ENCODE assay signal across 11 cellular contexts in the genomic region with DNA sequence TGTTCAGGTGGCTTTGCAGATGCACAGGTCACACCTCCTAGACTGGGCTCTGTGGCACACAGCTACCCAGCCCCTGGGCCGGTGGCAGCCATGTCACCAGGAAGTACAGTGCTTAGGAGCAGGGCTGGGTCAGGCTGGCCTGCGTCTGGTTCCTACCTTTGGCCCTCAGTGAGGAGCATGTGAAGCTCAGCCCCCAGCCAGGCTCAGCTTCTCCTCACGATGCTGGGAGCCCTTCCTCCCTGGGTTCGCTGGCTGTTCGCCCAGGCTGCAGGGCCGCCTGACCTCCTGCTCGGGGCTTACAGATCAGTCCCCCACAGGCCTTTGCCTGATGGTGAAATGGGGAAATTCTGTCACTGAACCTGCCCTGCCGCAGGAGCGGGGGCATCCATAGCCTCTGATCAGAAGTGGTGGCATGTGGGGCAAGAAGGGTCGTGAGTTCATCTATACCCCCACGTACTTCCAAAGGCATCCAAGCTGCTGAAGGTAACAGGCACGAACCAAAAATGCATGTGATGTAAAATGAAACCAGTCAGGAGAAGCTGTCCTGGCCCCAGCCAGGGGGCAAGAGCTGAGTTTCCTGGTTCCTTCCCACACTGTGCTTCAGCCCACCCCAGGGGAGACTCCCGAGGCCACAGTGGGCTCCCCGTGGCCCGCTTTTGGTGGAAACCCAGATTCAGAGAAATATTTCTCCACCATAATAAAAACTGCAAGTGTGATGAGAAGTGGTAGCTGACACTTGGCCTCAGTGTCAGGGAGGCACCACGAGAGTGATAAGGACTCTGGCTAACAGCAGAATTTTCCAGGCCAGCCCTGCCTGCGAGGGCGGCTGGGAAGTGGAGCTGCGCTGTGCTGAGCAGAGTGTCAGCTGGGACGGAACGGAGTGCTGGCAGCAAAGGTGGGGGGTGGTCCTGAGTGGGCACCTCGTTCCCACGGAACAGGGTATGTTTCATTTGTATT. TPM values are rescaled to one million over a fixed set of nuclear protein-coding genes. Genes with fewer than 3 reads are reported as not detected.
A peak's percentile ranks its signal among the peaks of the same experiment; 100 is the strongest.
DNase-seq lines count a peak whose midpoint lies in the region; ATAC-seq and TF ChIP-seq lines count a peak whose summit lies in the region.
"Had no signal": no experiment of that assay in that cellular context is flagged by ENCODE, and none has a peak within 500 bp of the region (broad histone marks: within the 10 kb centered on the region; RNA-seq: fewer than 3 reads in every experiment).

No MANE protein-coding gene starts in this region.

- peak overlapping the region; percentile 18; the same call in 1 of the 2 replicates for H3K27ac ChIP-seq in VCaP
- H3K27ac ChIP-seq in tibial nerve = peak overlapping the region in 1 of 4 donors; percentile 21

- peaks cover 14% of the 10 kb centered on the region for H3K36me3 Mint-ChIP-seq in activated CD4-positive, alpha-beta T cell treated with anti-CD3 and anti-CD28 coated beads, Interleukin-2, amount 10 ng/mL, durations not matched to agents 24 days and 14 days (ENCODE audit: low read depth)
- H3K36me3 Mint-ChIP-seq in stimulated activated naive B cell treated with anti-CD40 and anti-IgM and Interleukin-4, amounts not matched to agents 10 μg/mL and 1 μg/mL and 100 μg/mL, for 72 hours = peaks cover 18 to 22% of the 10 kb centered on the region in 2 donors

- peak; percentile 89 for ATAC-seq in left ventricle myocardium superior
- no peak for ATAC-seq in stimulated activated naive B cell treated with anti-CD40 and anti-IgM and Interleukin-4, amounts not matched to agents 10 μg/mL and 1 μg/mL and 100 μg/mL, for 72 hours (replicated peaks)

- peak overlapping the region; percentile 78 for H3K27ac Mint-ChIP-seq in activated CD4-positive, alpha-beta T cell treated with anti-CD3 and anti-CD28 coated beads, Interleukin-2, amount 10 ng/mL, durations not matched to agents 24 days and 14 days
- peak overlapping the region; percentile 47 for H3K27ac Mint-ChIP-seq in stimulated activated naive B cell treated with anti-CD40 and anti-IgM and Interleukin-4, amounts not matched to agents 10 μg/mL and 1 μg/mL and 100 μg/mL, for 72 hours

- no peak for TF ChIP-seq EP300 in tibial nerve (IDR thresholded peaks at IDR 0.05)

- no peak for DNase-seq in activated CD4-positive, alpha-beta T cell treated with anti-CD3 and anti-CD28 coated beads, Interleukin-2, amount 10 ng/mL, durations not matched to agents 24 days and 14 days
- no peak for DNase-seq in activated CD4-positive, alpha-beta T cell treated with anti-CD3 and anti-CD28 coated beads for 48 hours
- peak; percentile 75 for DNase-seq in left ventricle myocardium superior
- no peak for DNase-seq in stimulated activated naive B cell treated with anti-CD40 and anti-IgM and Interleukin-4, amounts not matched to agents 10 μg/mL and 1 μg/mL and 100 μg/mL, for 72 hours
- DNase-seq in DMS79 treated with DMSO at 0.1 percent for 48 hours (lab: John Stamatoyannopoulos, UW) = no peak
- no peak for DNase-seq in NCI-H69 (lab: John Stamatoyannopoulos, UW)
- DNase-seq in tibial nerve (ENCODE audit: low spot score in 2 of 2) = no peak
- DNase-seq: effector CD4-positive, alpha-beta T cell; NCI-H524 treated with DMSO at 0.1 percent for 48 hours; T-helper 9 cell had no signal

- H3K4me1 Mint-ChIP-seq in activated CD4-positive, alpha-beta T cell treated with anti-CD3 and anti-CD28 coated beads, Interleukin-2, amount 10 ng/mL, durations not matched to agents 24 days and 14 days = peaks cover 21% of the 10 kb centered on the region
- peaks cover 22 to 24% of the 10 kb centered on the region in 2 donors for H3K4me1 Mint-ChIP-seq in stimulated activated naive B cell treated with anti-CD40 and anti-IgM and Interleukin-4, amounts not matched to agents 10 μg/mL and 1 μg/mL and 100 μg/mL, for 72 hours

- intact Hi-C loops in activated CD4-positive, alpha-beta T cell treated with anti-CD3 and anti-CD28 coated beads, Interleukin-2, amount 10 ng/mL, durations not matched to agents 24 days and 14 days (cut with micrococcal nuclease) = loop anchor here (2.0 kb wide), 2 partner anchors 22 to 36 kb away; a partner anchor contains a TSS
- intact Hi-C loops in left ventricle myocardium superior (cut with micrococcal nuclease) = no loop called here

- H3K27me3 ChIP-seq in tibial nerve = no peaks in the 10 kb centered on the region

- peaks cover 0 to 63% (median 25%) of the 10 kb centered on the region in 4 donors for H3K4me1 ChIP-seq in tibial nerve

- WGBS in tibial nerve, 2 donors = 53 to 62% methylated on average over 23 of the region's 23 CpGs

- H3K27me3 Mint-ChIP-seq in activated CD4-positive, alpha-beta T cell treated with anti-CD3 and anti-CD28 coated beads, Interleukin-2, amount 10 ng/mL, durations not matched to agents 24 days and 14 days = no peaks in the 10 kb centered on the region
- H3K27me3 Mint-ChIP-seq in stimulated activated naive B cell treated with anti-CD40 and anti-IgM and Interleukin-4, amounts not matched to agents 10 μg/mL and 1 μg/mL and 100 μg/mL, for 72 hours = no peaks in the 10 kb centered on the region

- H3K4me3 Mint-ChIP-seq in activated CD4-positive, alpha-beta T cell treated with anti-CD3 and anti-CD28 coated beads, Interleukin-2, amount 10 ng/mL, durations not matched to agents 24 days and 14 days = peak overlapping the region; percentile 48
- H3K4me3 Mint-ChIP-seq in stimulated activated naive B cell treated with anti-CD40 and anti-IgM and Interleukin-4, amounts not matched to agents 10 μg/mL and 1 μg/mL and 100 μg/mL, for 72 hours = no peak overlapping the region

- H3K9me3 Mint-ChIP-seq in activated CD4-positive, alpha-beta T cell treated with anti-CD3 and anti-CD28 coated beads, Interleukin-2, amount 10 ng/mL, durations not matched to agents 24 days and 14 days = no peaks in the 10 kb centered on the region
- no peaks in the 10 kb centered on the region for H3K9me3 Mint-ChIP-seq in stimulated activated naive B cell treated with anti-CD40 and anti-IgM and Interleukin-4, amounts not matched to agents 10 μg/mL and 1 μg/mL and 100 μg/mL, for 72 hours

- no peak for TF ChIP-seq POLR2A in tibial nerve (IDR thresholded peaks at IDR 0.05)

- H3K9me3 ChIP-seq in tibial nerve = no peaks in the 10 kb centered on the region

- TF ChIP-seq CTCF in VCaP (conservative IDR thresholded peaks at IDR 0.05) = no peak
- no peak for TF ChIP-seq CTCF in tibial nerve (IDR thresholded peaks at IDR 0.05)

- no peak overlapping the region for H3K4me3 ChIP-seq in tibial nerve

- H3K36me3 ChIP-seq in tibial nerve = peaks cover 0 to 10% (median 0%) of the 10 kb centered on the region in 3 donors

RNA-seq across cellular contexts. Expression of a gene that starts 22.8 kb away (rescaled TPM):
- 8.8 and 9.9 TPM in 2 replicates for total RNA-seq in activated CD4-positive, alpha-beta T cell treated with anti-CD3 and anti-CD28 coated beads, Interleukin-2, amount 10 ng/mL, durations not matched to agents 24 days and 14 days
- 8.5 TPM for total RNA-seq in left ventricle myocardium superior
- total RNA-seq in tibial nerve = 1 to 10 TPM; 4.4 to 7.2 (median 6.3) TPM

RNA-seq across cellular contexts. Expression of a gene that starts 43.7 kb away (rescaled TPM):
- total RNA-seq in activated CD4-positive, alpha-beta T cell treated with anti-CD3 and anti-CD28 coated beads, Interleukin-2, amount 10 ng/mL, durations not matched to agents 24 days and 14 days = 60.1 and 69.3 TPM in 2 replicates
- total RNA-seq in left ventricle myocardium superior = 49.8 TPM
- 100 to 1,000 TPM; 211 to 311 (median 272) TPM for total RNA-seq in tibial nerve
